ENCODE assay signal across 1 cellular context in genomic region chr3:65936908-65937638, GRCh38.
TF ChIP-seq lines count a peak whose summit lies in the region.

No MANE protein-coding gene starts in this region.

TF ChIP-seq in GM23338, 12 proteins besides CTCF, POLR2A, EP300 and RAD21 (continued from another document):
- TF ChIP-seq ZNF462 (CRISPR knock-in tag; IDR thresholded peaks at IDR 0.05): no peak
- no peak for TF ChIP-seq STAT1 (IDR thresholded peaks at IDR 0.05; ENCODE audit: unreplicated experiment)
- no peak for TF ChIP-seq EZH2phosphoT487 (IDR thresholded peaks at IDR 0.05; ENCODE audit: unreplicated experiment)
- TF ChIP-seq JUNB (IDR thresholded peaks at IDR 0.05; ENCODE audit: unreplicated experiment): no peak
- no peak for TF ChIP-seq REST (IDR thresholded peaks at IDR 0.05; ENCODE audit: unreplicated experiment)
- no peak for TF ChIP-seq NANOG (IDR thresholded peaks at IDR 0.05; ENCODE audit: borderline replicate concordance)
- TF ChIP-seq ZNF114 (CRISPR knock-in tag; IDR thresholded peaks at IDR 0.05): no peak
